In the genomic region with DNA sequence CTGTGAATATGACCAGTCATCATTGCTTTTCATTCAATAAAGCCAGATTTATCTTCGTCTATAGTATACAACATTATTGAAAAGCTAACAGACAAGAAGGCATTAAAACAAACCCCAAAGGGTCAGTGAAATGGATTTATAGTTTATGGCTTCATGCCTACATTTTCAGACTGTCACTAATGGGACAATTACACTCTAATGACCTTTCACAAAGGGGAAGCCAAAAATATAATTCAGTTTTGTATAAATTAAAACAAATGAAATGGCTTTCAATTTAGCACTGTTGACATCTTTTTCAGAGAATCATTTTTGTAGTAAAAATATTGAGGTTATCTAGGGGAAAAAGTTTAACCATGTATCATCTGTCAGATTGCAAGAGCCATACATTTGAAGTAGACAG, we compare ENCODE assay signal across 24 cellular contexts.
"Had no signal": no experiment of that assay in that cellular context is flagged by ENCODE, and none has a peak within 500 bp of the region (broad histone marks: within the 10 kb centered on the region; RNA-seq: fewer than 3 reads in every experiment).

No MANE protein-coding gene starts in this region.

- H3K27ac ChIP-seq: neural progenitor cell, ovary, parathyroid adenoma, psoas muscle, right lobe of liver, sigmoid colon, stomach, thoracic aorta, thyroid gland, tibial nerve, upper lobe of left lung, vagina had no signal

- H3K9me3 ChIP-seq: ovary, psoas muscle, right lobe of liver, sigmoid colon, stomach, thoracic aorta, thyroid gland, tibial nerve, upper lobe of left lung, vagina had no signal

- H2AFZ ChIP-seq: neural progenitor cell, parathyroid adenoma had no signal

- H3K79me2 ChIP-seq: parathyroid adenoma had no signal

- H3K4me2 ChIP-seq: neural progenitor cell had no signal

- H3K27me3 ChIP-seq: neural progenitor cell, ovary, right lobe of liver, sigmoid colon, stomach, thyroid gland, tibial nerve, upper lobe of left lung, vagina had no signal

- DNase-seq: occipital lobe; ovary; posterior cingulate gyrus; psoas muscle; right cardiac atrium; right lobe of liver; sigmoid colon; small intestine; stimulated activated CD4-positive, alpha-beta T cell treated with anti-CD3 and anti-CD28 coated beads, Interleukin-15, amount 100 ng/mL, for 24 hours; stimulated activated CD4-positive, alpha-beta T cell treated with anti-CD3 and anti-CD28 coated beads, Interleukin-2, amount 100 ng/mL, for 24 hours; stimulated activated CD4-positive, alpha-beta T cell treated with anti-CD3 and anti-CD28 coated beads, Interleukin-2, amount 100 ng/mL, for 48 hours; stimulated activated CD4-positive, alpha-beta T cell treated with anti-CD3 and anti-CD28 coated beads, Interleukin-4, amount 100 ng/mL, for 24 hours; stimulated activated naive B cell treated with anti-CD40 and anti-IgM and Interleukin-4, amounts not matched to agents 10 μg/mL and 1 μg/mL and 100 μg/mL, for 72 hours; stimulated activated naive CD4-positive, alpha-beta T cell treated with Interleukin-2 at 50 U/mL for 16 hours; stomach; thyroid gland; trophoblast cell; upper lobe of left lung had no signal

- H3K4me1 ChIP-seq: neural progenitor cell, parathyroid adenoma, psoas muscle, right lobe of liver, sigmoid colon, stomach, thyroid gland, tibial nerve, upper lobe of left lung, vagina had no signal

- H3K9ac ChIP-seq: neural progenitor cell, parathyroid adenoma had no signal

- H3K4me3 ChIP-seq: neural progenitor cell, ovary, psoas muscle, right lobe of liver, sigmoid colon, stomach, thoracic aorta, thyroid gland, tibial nerve, upper lobe of left lung, vagina had no signal

- FAIRE-seq: small intestine, urothelium cell line had no signal

- H3K36me3 ChIP-seq: neural progenitor cell, ovary, right lobe of liver, sigmoid colon, stomach, thoracic aorta, thyroid gland, tibial nerve, upper lobe of left lung, vagina had no signal
